In genomic region chr6:125792172-125792571, GRCh38 we compare ENCODE assay signal across 9 cellular contexts. TPM values are rescaled to one million over a fixed set of nuclear protein-coding genes. Genes with fewer than 3 reads are reported as not detected.
A peak's percentile ranks its signal among the peaks of the same experiment; 100 is the strongest.
DNase-seq lines count a peak whose midpoint lies in the region; ATAC-seq and TF ChIP-seq lines count a peak whose summit lies in the region.
"Had no signal": no experiment of that assay in that cellular context is flagged by ENCODE, and none has a peak within 500 bp of the region (broad histone marks: within the 10 kb centered on the region; RNA-seq: fewer than 3 reads in every experiment).

No MANE protein-coding gene starts in this region.

- peak overlapping the region; percentile 91 for H3K4me3 Mint-ChIP-seq in activated T-cell treated with anti-CD3 and anti-CD28 coated beads, Interleukin-2, amount 50 U/mL, for 4 hours
- H3K4me3 Mint-ChIP-seq in activated CD8-positive, alpha-beta T cell treated with anti-CD3 and anti-CD28 coated beads for 36 hours: peak overlapping the region; percentile 94

- H3K27ac Mint-ChIP-seq in activated CD8-positive, alpha-beta T cell treated with anti-CD3 and anti-CD28 coated beads for 36 hours: peak overlapping the region; percentile 75

- POLR2A ChIA-PET in activated CD8-positive, alpha-beta T cell treated with anti-CD3 and anti-CD28 coated beads for 36 hours (lab: Charles Lee): interaction anchor here (1.0 to 5.9 kb wide), 5 partner anchors 10 to 165 kb away, joined by 3 to 124 read pairs (median 18); partner anchors contain the start of gene HINT3

- peaks cover 8% of the 10 kb centered on the region for H3K36me3 Mint-ChIP-seq in activated T-cell treated with anti-CD3 and anti-CD28 coated beads, Interleukin-2, amount 50 U/mL, for 4 hours (ENCODE audit: insufficient read depth)
- H3K36me3 Mint-ChIP-seq in activated CD8-positive, alpha-beta T cell treated with anti-CD3 and anti-CD28 coated beads for 36 hours (ENCODE audit: low read depth): peaks cover 19% of the 10 kb centered on the region

- CTCF ChIA-PET in activated CD8-positive, alpha-beta T cell treated with anti-CD3 and anti-CD28 coated beads for 36 hours (lab: Charles Lee): interaction anchor here (0.6 to 5.9 kb wide), 25 partner anchors 7 to 548 kb away, joined by 3 to 75 read pairs (median 4); partner anchors contain the start of genes CENPW and HINT3

- H3K27ac ChIP-seq in temporal lobe (ENCODE audit: low read depth, low read length) (peak overlapping the region; percentile 99), SJCRH30 (no peak overlapping the region)

- no peaks in the 10 kb centered on the region for H3K36me3 ChIP-seq in SJCRH30

- no peaks in the 10 kb centered on the region for H3K9me3 ChIP-seq in SJCRH30 (replicated peaks)

- H3K4me1 ChIP-seq in SJCRH30: peaks cover 7% of the 10 kb centered on the region

- no peaks in the 10 kb centered on the region for H3K27me3 Mint-ChIP-seq in activated T-cell treated with anti-CD3 and anti-CD28 coated beads, Interleukin-2, amount 50 U/mL, for 4 hours (ENCODE audit: low read depth)
- no peaks in the 10 kb centered on the region for H3K27me3 Mint-ChIP-seq in activated CD8-positive, alpha-beta T cell treated with anti-CD3 and anti-CD28 coated beads for 36 hours

- no peak for DNase-seq in activated T-cell treated with anti-CD3 and anti-CD28 coated beads, Interleukin-2, amount 50 U/mL, for 4 hours
- DNase-seq in activated T-cell treated with anti-CD3 and anti-CD28 coated beads for 4 hours: no peak
- DNase-seq in activated CD8-positive, alpha-beta T cell treated with anti-CD3 and anti-CD28 coated beads for 36 hours: no peak
- DNase-seq in fibroblast of pulmonary artery (ENCODE audit: low read depth): no peak
- no peak for DNase-seq in SJCRH30
- no peak for DNase-seq in AG08395 (ENCODE audit: low spot score)

- TF ChIP-seq CTCF in activated CD8-positive, alpha-beta T cell treated with anti-CD3 and anti-CD28 coated beads for 36 hours (IDR thresholded peaks at IDR 0.05): no peak
- no peak for TF ChIP-seq CTCF in fibroblast of pulmonary artery (IDR thresholded peaks at IDR 0.05; ENCODE audit: low read length, missing control alignments)

- H3K9me3 Mint-ChIP-seq in activated T-cell treated with anti-CD3 and anti-CD28 coated beads, Interleukin-2, amount 50 U/mL, for 4 hours: no peaks in the 10 kb centered on the region
- H3K9me3 Mint-ChIP-seq in activated CD8-positive, alpha-beta T cell treated with anti-CD3 and anti-CD28 coated beads for 36 hours: no peaks in the 10 kb centered on the region
- H3K9me3 Mint-ChIP-seq: activated naive CD4-positive, alpha-beta T cell treated with anti-CD3 and anti-CD28 coated beads, Interleukin-2, amount 50 U/mL, for 72 hours had no signal

- peaks cover 60% of the 10 kb centered on the region for H3K4me1 Mint-ChIP-seq in activated T-cell treated with anti-CD3 and anti-CD28 coated beads, Interleukin-2, amount 50 U/mL, for 4 hours (ENCODE audit: low read depth)
- peaks cover 58% of the 10 kb centered on the region for H3K4me1 Mint-ChIP-seq in activated CD8-positive, alpha-beta T cell treated with anti-CD3 and anti-CD28 coated beads for 36 hours (ENCODE audit: low read depth)

- H3K4me3 ChIP-seq in fibroblast of pulmonary artery (replicated peaks; ENCODE audit: low read depth, low read length) (peak overlapping the region; percentile 85), SJCRH30 (no peak overlapping the region)

- ATAC-seq in activated T-cell treated with anti-CD3 and anti-CD28 coated beads, Interleukin-2, amount 50 U/mL, for 4 hours: no peak
- ATAC-seq in activated CD8-positive, alpha-beta T cell treated with anti-CD3 and anti-CD28 coated beads for 36 hours: no peak
- ATAC-seq in GM18870 (IDR thresholded peaks at IDR 0.05; ENCODE audit: unreplicated experiment): no peak

- intact Hi-C loops in activated CD8-positive, alpha-beta T cell treated with anti-CD3 and anti-CD28 coated beads for 36 hours (cut with micrococcal nuclease): loop anchor here (5.0 kb wide), 1 partner anchor 125 kb away; no protein-coding TSS in a partner anchor

- H3K27me3 ChIP-seq in SJCRH30: no peaks in the 10 kb centered on the region

RNA-seq across cellular contexts. Expression of gene NCOA7, which starts 1.4 kb away (rescaled TPM):
- 10 to 100 TPM; 47.8 to 58.8 (median 57.8) TPM for total RNA-seq in activated T-cell treated with anti-CD3 and anti-CD28 coated beads, Interleukin-2, amount 50 U/mL, for 4 hours
- total RNA-seq in activated CD8-positive, alpha-beta T cell treated with anti-CD3 and anti-CD28 coated beads for 36 hours: 10 to 100 TPM; 43.4 to 44.9 TPM
- 29.7 TPM for total RNA-seq in temporal lobe
- 3.8 and 4.1 TPM in 2 replicates for total RNA-seq in SJCRH30 (2014; rRNA removed; shearing (Covaris generic))

RNA-seq across cellular contexts. Expression of gene HEY2, which starts 42.7 kb away (rescaled TPM):
- under 1 TPM in 1 of 3 donors, not detected in 2; 0.10 TPM for total RNA-seq in activated T-cell treated with anti-CD3 and anti-CD28 coated beads, Interleukin-2, amount 50 U/mL, for 4 hours
- not detected for total RNA-seq in activated CD8-positive, alpha-beta T cell treated with anti-CD3 and anti-CD28 coated beads for 36 hours
- total RNA-seq in temporal lobe: 0.98 TPM
- 0.15 and 0.22 TPM in 2 replicates for total RNA-seq in SJCRH30 (2014; rRNA removed; shearing (Covaris generic))
- total RNA-seq: activated naive CD4-positive, alpha-beta T cell treated with anti-CD3 and anti-CD28 coated beads, Interleukin-2, amount 50 U/mL, for 72 hours had no signal
